In genomic region chr2:3169106-3169870, GRCh38 we compare ENCODE assay signal across 12 cellular contexts.
DNase-seq lines count a peak whose midpoint lies in the region; ATAC-seq and TF ChIP-seq lines count a peak whose summit lies in the region.
"Had no signal": no experiment of that assay in that cellular context is flagged by ENCODE, and none has a peak within 500 bp of the region (broad histone marks: within the 10 kb centered on the region; RNA-seq: fewer than 3 reads in every experiment).

No MANE protein-coding gene starts in this region.

- H3K4me3 ChIP-seq in GM23248, result peak overlapping the region; percentile 58
- no peak overlapping the region for H3K4me3 ChIP-seq in fibroblast of the aortic adventitia (ENCODE audit: low read depth, low read length)
- no peak overlapping the region for H3K4me3 ChIP-seq in sigmoid colon

- POLR2A ChIA-PET in RWPE1 (lab: Yijun Ruan, JAX; ENCODE audit: low non-redundant PET), result interaction anchor here (0.7 kb wide), 1 partner anchor 252 kb away, joined by 3 read pairs; no protein-coding TSS in a partner anchor

- DNase-seq in GM23248, result peak; percentile 90
- DNase-seq in RWPE1 (ENCODE audit: low spot score), result peak; percentile 46
- peak; percentile 10 for DNase-seq in fibroblast of the aortic adventitia (ENCODE audit: low read depth)
- DNase-seq in sigmoid colon, result peak; percentile 45
- DNase-seq in ACHN, result no peak
- no peak for DNase-seq in SIG-M5 (lab: John Stamatoyannopoulos, UW)
- DNase-seq: activated CD8-positive, alpha-beta T cell treated with anti-CD3 and anti-CD28 coated beads for 36 hours; NCI-H526 treated with DMSO at 0.1 percent for 48 hours; stimulated activated naive CD8-positive, alpha-beta T cell treated with anti-CD3 and anti-CD28 coated beads, Interleukin-15, amount 100 ng/mL, for 72 hours; SW 1271 had no signal

- H3K9me2 ChIP-seq in GM23248 (ENCODE audit: insufficient read depth), result no peaks in the 10 kb centered on the region

- H3K27me3 ChIP-seq in GM23248 (replicated peaks; ENCODE audit: insufficient read depth) (no peaks in the 10 kb centered on the region), sigmoid colon (no peaks in the 10 kb centered on the region)

- H3K9me3 ChIP-seq in GM23248 (ENCODE audit: low read depth) (no peaks in the 10 kb centered on the region), sigmoid colon (no peaks in the 10 kb centered on the region)

- H3K4me1 ChIP-seq in GM23248 (ENCODE audit: insufficient read depth), result peaks cover 15% of the 10 kb centered on the region
- H3K4me1 ChIP-seq in sigmoid colon, result no peaks in the 10 kb centered on the region

- TF ChIP-seq CTCF in RWPE1 (conservative IDR thresholded peaks at IDR 0.05; ENCODE audit: low read depth) (no peak), fibroblast of the aortic adventitia (IDR thresholded peaks at IDR 0.05; ENCODE audit: insufficient read depth, low read length) (no peak), sigmoid colon (IDR thresholded peaks at IDR 0.05) (no peak)

- no peaks in the 10 kb centered on the region for H4K20me1 ChIP-seq in GM23248 (ENCODE audit: insufficient read depth)

- H3K36me3 ChIP-seq in GM23248 (ENCODE audit: low read depth), result no peaks in the 10 kb centered on the region
- no peaks in the 10 kb centered on the region for H3K36me3 ChIP-seq in sigmoid colon

- no peaks in the 10 kb centered on the region for H3K79me2 ChIP-seq in GM23248 (ENCODE audit: insufficient read depth)

- 77 to 80% methylated on average over 20 of the region's 20 CpGs for WGBS in GM23248 (ENCODE audit: low coverage in 1 of 2, low lambda C conversion rate in 2 of 2, missing lambda C conversion rate in 2 of 2), 2 experiments
- 72 to 78% methylated on average over 20 of the region's 20 CpGs for WGBS in sigmoid colon, 2 donors

- TF ChIP-seq EP300 in sigmoid colon (IDR thresholded peaks at IDR 0.05), result no peak

- in situ Hi-C loops in GM23248 (cut with MboI), result no loop called here
- in situ Hi-C loops in ACHN (cut with HindIII; ENCODE audit: low pct_ligation_motif_present, low pct_unique_long_range_greater_than_20kb, low sequenced_read_pairs), result no loop called here

- TF ChIP-seq POLR2A in sigmoid colon (IDR thresholded peaks at IDR 0.05), result no peak

- ATAC-seq in GM19467 (IDR thresholded peaks at IDR 0.05; ENCODE audit: unreplicated experiment), result no peak
- ATAC-seq: activated CD8-positive, alpha-beta T cell treated with anti-CD3 and anti-CD28 coated beads for 36 hours; stimulated activated naive CD8-positive, alpha-beta T cell treated with anti-CD3 and anti-CD28 coated beads, Interleukin-15, amount 100 ng/mL, for 72 hours had no signal

- intact Hi-C loops in sigmoid colon (cut with DNase I), result no loop called here

- peak overlapping the region; percentile 68 for H3K4me2 ChIP-seq in GM23248 (ENCODE audit: unreplicated experiment)
- H3K4me2 ChIP-seq: KMS-11 had no signal

- peak overlapping the region; percentile 40; the same call in 1 of the 2 replicates for H2AFZ ChIP-seq in GM23248

- H3K9ac ChIP-seq in GM23248, result peak overlapping the region; percentile 63
- H3K9ac ChIP-seq: KMS-11 had no signal

- H3F3A ChIP-seq in GM23248 (ENCODE audit: insufficient read depth), result peaks cover 22% of the 10 kb centered on the region

- CTCF ChIA-PET in RWPE1 (lab: Yijun Ruan, JAX), result interaction anchor here (1.3 kb wide), 1 partner anchor 134 kb away, joined by 3 read pairs; no protein-coding TSS in a partner anchor

- H3K27ac ChIP-seq in GM23248 (peak overlapping the region; percentile 88), RWPE1 (no peak overlapping the region), sigmoid colon (no peak overlapping the region)
- H3K27ac ChIP-seq: KMS-11 had no signal

Comparison
In these comparisons a context has a peak if more than half of its experiments do, and no peak if none do; other contexts are left out.
1. DNase-seq: peak in GM23248 (single experiment), RWPE1 (single experiment), fibroblast of the aortic adventitia (single experiment) and sigmoid colon (single experiment); none in ACHN (single experiment) and SIG-M5 (single experiment).